ENCODE assay signal across 17 cellular contexts in the genomic region with DNA sequence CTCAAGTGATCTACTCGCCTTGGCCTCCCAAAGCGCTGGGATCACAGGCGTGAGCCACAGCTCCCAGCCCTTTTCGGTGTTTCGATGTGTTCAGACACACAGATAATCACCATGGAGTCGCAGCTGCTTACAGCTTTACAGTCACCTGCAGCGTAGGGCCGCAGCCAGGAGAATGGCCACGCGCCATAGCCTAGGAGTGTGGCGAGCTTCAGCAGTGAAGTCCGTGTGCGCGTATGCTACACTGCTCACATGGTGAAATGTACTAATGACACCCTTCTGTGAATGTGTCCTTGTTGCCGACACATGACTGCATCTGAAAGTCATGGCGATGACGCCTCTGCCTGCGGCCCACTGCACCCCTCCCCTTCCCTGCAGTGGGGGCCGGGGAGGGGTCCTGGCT. TPM values are rescaled to one million over a fixed set of nuclear protein-coding genes. Genes with fewer than 3 reads are reported as not detected.
DNase-seq lines count a peak whose midpoint lies in the region; ATAC-seq and TF ChIP-seq lines count a peak whose summit lies in the region.
"Had no signal": no experiment of that assay in that cellular context is flagged by ENCODE, and none has a peak within 500 bp of the region (broad histone marks: within the 10 kb centered on the region; RNA-seq: fewer than 3 reads in every experiment).

No MANE protein-coding gene starts in this region.

- H3K9ac ChIP-seq in SK-N-MC (ENCODE audit: insufficient read length) = no peak overlapping the region

- ATAC-seq in sciatic nerve (peak; percentile 18), GM21717 (IDR thresholded peaks at IDR 0.05; ENCODE audit: unreplicated experiment) (no peak)
- ATAC-seq: GM12878 had no signal

- H3K4me1 ChIP-seq in left ventricle myocardium inferior = peaks cover 45% of the 10 kb centered on the region
- H3K4me1 ChIP-seq: Caco-2 had no signal

- H3K27me3 ChIP-seq in left ventricle myocardium inferior (ENCODE audit: low read depth) (no peaks in the 10 kb centered on the region), MG63 (no peaks in the 10 kb centered on the region)

- intact Hi-C loops in left ventricle myocardium inferior (cut with micrococcal nuclease) = no loop called here
- intact Hi-C loops in sciatic nerve (cut with DNase I) = no loop called here

- H3K9me3 ChIP-seq in SK-N-MC (ENCODE audit: low read depth, low read length) = no peaks in the 10 kb centered on the region
- no peaks in the 10 kb centered on the region for H3K9me3 ChIP-seq in left ventricle myocardium inferior (replicated peaks)
- no peaks in the 10 kb centered on the region for H3K9me3 ChIP-seq in MG63
- H3K9me3 ChIP-seq: Caco-2 had no signal

- H3K4me3 ChIP-seq in SK-N-MC = no peak overlapping the region
- no peak overlapping the region for H3K4me3 ChIP-seq in left ventricle myocardium inferior
- no peak overlapping the region for H3K4me3 ChIP-seq in MG63
- H3K4me3 ChIP-seq: GM12878 had no signal

- no peak for TF ChIP-seq CTCF in left ventricle myocardium inferior (IDR thresholded peaks at IDR 0.05; ENCODE audit: borderline replicate concordance)

- DNase-seq in NCI-H1417 (lab: John Stamatoyannopoulos, UW) (peak in 2 of 3 experiments; percentile 54 to 76), NCI-H1417 treated with DMSO at 0.1 percent for 48 hours (lab: John Stamatoyannopoulos, UW) (no peak), SK-N-MC (ENCODE audit: low read depth, low spot score) (no peak), left ventricle myocardium inferior (peak; percentile 81), sciatic nerve (ENCODE audit: low spot score) (no peak), middle frontal gyrus (ENCODE audit: extremely low spot score, low spot score) (no peak), MG63 (no peak)
- DNase-seq: 8988T, Caco-2, DMS79, H9, NCI-H1694, NCI-H446 had no signal

- H3K36me3 ChIP-seq in SK-N-MC (ENCODE audit: insufficient read depth, low read length) (peaks cover 38% of the 10 kb centered on the region; the same call in 1 of the 2 replicates), left ventricle myocardium inferior (peaks cover 76% of the 10 kb centered on the region), MG63 (peaks cover 2% of the 10 kb centered on the region; the same call in 1 of the 2 replicates)

- H3K27ac ChIP-seq in SK-N-MC (peak overlapping the region; percentile 83), left ventricle myocardium inferior (replicated peaks) (peak overlapping the region; percentile 94)
- H3K27ac ChIP-seq: C4-2B, RWPE1 had no signal

RNA-seq across cellular contexts. Expression of a gene that starts 23.6 kb away (rescaled TPM):
- 75.4 TPM for total RNA-seq in left ventricle myocardium inferior
- total RNA-seq in sciatic nerve = 81.4 TPM
- total RNA-seq in MG63 (2014; rRNA removed; shearing (Covaris generic); ENCODE audit: low replicate concordance) = 65.6 and 91.8 TPM in 2 replicates

RNA-seq across cellular contexts. Expression of a gene that starts 31.0 kb away (rescaled TPM):
- total RNA-seq in left ventricle myocardium inferior = 2.8 TPM
- total RNA-seq in sciatic nerve = 37.8 TPM
- not detected in 2 replicates for total RNA-seq in MG63 (2014; rRNA removed; shearing (Covaris generic); ENCODE audit: low replicate concordance)

RNA-seq across cellular contexts. Expression of a gene that starts 31.6 kb away (rescaled TPM):
- total RNA-seq in left ventricle myocardium inferior (16.1 TPM), sciatic nerve (54.0 TPM)
- 9.4 and 9.7 TPM in 2 replicates for total RNA-seq in MG63 (2014; rRNA removed; shearing (Covaris generic); ENCODE audit: low replicate concordance)

RNA-seq across cellular contexts. Expression of a gene that starts 36.0 kb away (rescaled TPM):
- total RNA-seq in left ventricle myocardium inferior (8.4 TPM), sciatic nerve (26.3 TPM)
- 3.5 and 5.4 TPM in 2 replicates for total RNA-seq in MG63 (2014; rRNA removed; shearing (Covaris generic); ENCODE audit: low replicate concordance)

Comparison
In these comparisons a context has a peak if more than half of its experiments do, and no peak if none do; other contexts are left out.
1. DNase-seq: peak in NCI-H1417 (2 of 3) and left ventricle myocardium inferior (single experiment); none in NCI-H1417 treated with DMSO at 0.1 percent for 48 hours (single experiment), SK-N-MC (single experiment), sciatic nerve (single experiment), middle frontal gyrus (single experiment) and MG63 (single experiment).
2. RNA of a gene that starts 31.0 kb away (total RNA-seq): 37.8 TPM in sciatic nerve (single experiment); 2.8 TPM in left ventricle myocardium inferior (single experiment) and not detected in MG63; every median in the first group is over 10 times any median in the second.